In genomic region chr6:163709255-163709654, GRCh38 we compare ENCODE assay signal across 21 cellular contexts.
DNase-seq lines count a peak whose midpoint lies in the region; ATAC-seq, FAIRE-seq and TF ChIP-seq lines count a peak whose summit lies in the region.
"Had no signal": no experiment of that assay in that cellular context is flagged by ENCODE, and none has a peak within 500 bp of the region (broad histone marks: within the 10 kb centered on the region; RNA-seq: fewer than 3 reads in every experiment).

No MANE protein-coding gene starts in this region.

- H4K20me1 ChIP-seq in GM12878 (ENCODE audit: control insufficient read depth, insufficient read depth) = no peaks in the 10 kb centered on the region

- no peak overlapping the region for H3K9ac ChIP-seq in GM12878 (ENCODE audit: control insufficient read depth, insufficient read depth, low read length)

- H2AFZ ChIP-seq in GM12878 (ENCODE audit: control insufficient read depth, low read depth, low read length) = no peak overlapping the region

- in situ Hi-C loops in GM12878 (cut with MboI) = no loop called here

- H3K79me2 ChIP-seq in GM12878 (ENCODE audit: control insufficient read depth, insufficient read depth, low read length) = no peaks in the 10 kb centered on the region

- H3K4me3 ChIP-seq in heart right ventricle (no peak overlapping the region), GM12878 (no peak overlapping the region), lung (no peak overlapping the region), upper lobe of right lung (no peak overlapping the region), foreskin fibroblast (ENCODE audit: low read depth in 1 of 2, low read length in 2 of 2) (no peak overlapping the region), dorsolateral prefrontal cortex (no peak overlapping the region)
- H3K4me3 ChIP-seq: MG63 had no signal

- no peak overlapping the region for H3K4me2 ChIP-seq in GM12878 (ENCODE audit: control insufficient read depth, insufficient read depth)

- CTCF ChIA-PET in GM12878 (lab: Yijun Ruan, JAX) = no interaction called here

- BruUV-seq in GM12878 (replicated peaks; lab: Mats Ljungman, UMichigan) = no TSS peak

- DNase-seq in heart right ventricle (no peak), Right ventricle myocardium inferior (ENCODE audit: missing footprints) (no peak), GM12878 (ENCODE audit: low read depth, low spot score) (no peak), lung (ENCODE audit: low spot score) (no peak), upper lobe of right lung (no peak), foreskin fibroblast (no peak), NCI-H1105 (lab: John Stamatoyannopoulos, UW) (no peak), dorsolateral prefrontal cortex (no peak)
- DNase-seq: DMS 273 treated with DMSO at 0.1 percent for 48 hours, GF-D8, H7, IMR-90, Karpas-422, MG63, NCI-H1092 treated with DMSO at 0.1 percent for 48 hours, NCI-H1694 treated with DMSO at 0.1 percent for 48 hours, NCI-H2107, NCI-H2227 treated with DMSO at 0.1 percent for 48 hours, NCI-H526 had no signal

- no peak for TF ChIP-seq RAD21 in GM12878 (IDR thresholded peaks at IDR 0.05; ENCODE audit: insufficient read depth, low read depth, low read length)

- RAD21 ChIA-PET in GM12878 (lab: Charles Lee; ENCODE audit: unreplicated experiment) = no interaction called here

- POLR2A ChIA-PET in GM12878 (lab: Charles Lee) = no interaction called here

- H3K4me1 ChIP-seq in heart right ventricle = peaks cover 31 to 66% (median 64%) of the 10 kb centered on the region in 9 donors
- H3K4me1 ChIP-seq in GM12878 (ENCODE audit: control insufficient read depth, insufficient read depth, low read length) = peaks cover 82% of the 10 kb centered on the region
- H3K4me1 ChIP-seq in lung (ENCODE audit: control insufficient read depth in 2 of 2, insufficient read depth in 2 of 2, low read length in 2 of 2) = peaks cover 21 to 31% of the 10 kb centered on the region in 2 donors
- peaks cover 62% of the 10 kb centered on the region for H3K4me1 ChIP-seq in upper lobe of right lung

- H3K36me3 ChIP-seq in heart right ventricle (no peaks in the 10 kb centered on the region), GM12878 (ENCODE audit: control insufficient read depth in 2 of 2, insufficient read depth in 2 of 2, low read length in 1 of 2) (no peaks in the 10 kb centered on the region), lung (ENCODE audit: control insufficient read depth in 2 of 2, insufficient read depth in 2 of 2, low read length in 2 of 2) (no peaks in the 10 kb centered on the region), upper lobe of right lung (no peaks in the 10 kb centered on the region)
- H3K36me3 ChIP-seq: MG63 had no signal

- TF ChIP-seq EP300 in GM12878 (IDR thresholded peaks at IDR 0.05; ENCODE audit: borderline replicate concordance in 1 of 2, control insufficient read depth in 1 of 2, low read depth in 2 of 2, low read length in 2 of 2) = no peak

- no peaks in the 10 kb centered on the region for H3K9me3 ChIP-seq in heart right ventricle
- H3K9me3 ChIP-seq in GM12878 (replicated peaks; ENCODE audit: control insufficient read depth, insufficient read depth, low read length) = peaks cover 3% of the 10 kb centered on the region; the same call in 2 of the 3 replicates
- H3K9me3 ChIP-seq in lung (ENCODE audit: control insufficient read depth in 2 of 2, insufficient read depth in 1 of 2, low read length in 1 of 2) = peaks cover 0 to 2% of the 10 kb centered on the region in 2 donors
- H3K9me3 ChIP-seq in upper lobe of right lung = no peaks in the 10 kb centered on the region
- H3K9me3 ChIP-seq: MG63 had no signal

- TF ChIP-seq POLR2A in GM12878 (IDR thresholded peaks at IDR 0.05; ENCODE audit: low read depth, low read length) = no peak

- SMC1A ChIA-PET in GM12878 (lab: Charles Lee; ENCODE audit: uncharacterized antibody, unreplicated experiment) = no interaction called here

- intact Hi-C loops in heart right ventricle (cut with DNase I) (loop anchor here in 4 of 10 donors (5.0 to 10.0 kb wide), 5 partner anchors 122 to 374 kb away; no protein-coding TSS in a partner anchor), Right ventricle myocardium inferior (cut with DNase I) (loop anchor here (5.0 kb wide), 1 partner anchor 122 kb away; no protein-coding TSS in a partner anchor), GM12878 (cut with micrococcal nuclease; ENCODE audit: unreplicated experiment) (loop anchor here (2.0 to 5.0 kb wide), 4 partner anchors 42 to 292 kb away; no protein-coding TSS in a partner anchor), upper lobe of right lung (cut with DNase I) (no loop called here), dorsolateral prefrontal cortex (cut with DNase I) (no loop called here)

- H3K27me3 ChIP-seq in heart right ventricle = no peaks in the 10 kb centered on the region
- no peaks in the 10 kb centered on the region for H3K27me3 ChIP-seq in GM12878 (replicated peaks in 1 of 2; ENCODE audit: control insufficient read depth in 2 of 2, insufficient read depth in 2 of 2, low read length in 1 of 2)
- no peaks in the 10 kb centered on the region for H3K27me3 ChIP-seq in lung (ENCODE audit: control insufficient read depth, insufficient read depth)
- H3K27me3 ChIP-seq in upper lobe of right lung = no peaks in the 10 kb centered on the region
- no peaks in the 10 kb centered on the region for H3K27me3 ChIP-seq in dorsolateral prefrontal cortex
- H3K27me3 ChIP-seq: MG63 had no signal

- ATAC-seq in heart right ventricle (peak in 1 of 8 donors; percentile 3), Right ventricle myocardium inferior (no peak), GM12878 (no peak), lung (ENCODE audit: insufficient read depth, low FRiP score) (no peak), upper lobe of right lung (no peak)

- no peak for TF ChIP-seq CTCF in heart right ventricle (IDR thresholded peaks at IDR 0.05)
- no peak for TF ChIP-seq CTCF in GM12878 (IDR thresholded peaks at IDR 0.05 in 2 of 3, conservative IDR thresholded peaks at IDR 0.05 in 1 of 3; ENCODE audit: control insufficient read depth in 2 of 3, extremely low read depth in 1 of 3, insufficient read depth in 1 of 3, low read depth in 3 of 3, low read length in 3 of 3)
- TF ChIP-seq CTCF in lung (IDR thresholded peaks at IDR 0.05; ENCODE audit: control extremely low read depth, extremely low read depth) = no peak
- TF ChIP-seq CTCF in upper lobe of right lung (IDR thresholded peaks at IDR 0.05) = no peak
- TF ChIP-seq CTCF in foreskin fibroblast (IDR thresholded peaks at IDR 0.05; ENCODE audit: low read depth, low read length) = no peak
- no peak for TF ChIP-seq CTCF in dorsolateral prefrontal cortex (IDR thresholded peaks at IDR 0.05 in 54 of 56, conservative IDR thresholded peaks at IDR 0.05 in 2 of 56; ENCODE audit: low read depth in 1 of 56, partially characterized antibody in 56 of 56)

- H3K27ac ChIP-seq in heart right ventricle (peak overlapping the region; percentile 15 to 88 (median 80)), GM12878 (ENCODE audit: control insufficient read depth, insufficient read depth) (peak overlapping the region; percentile 68; the same call in 1 of the 2 replicates), lung (ENCODE audit: low read depth in 1 of 2, low read length in 1 of 2) (peak overlapping the region; percentile 55 to 58), upper lobe of right lung (peak overlapping the region; percentile 70), dorsolateral prefrontal cortex (peak overlapping the region in 6 of 59 donors; percentile 16 to 75 (median 25))
- H3K27ac ChIP-seq: C4-2B had no signal

- no peak for FAIRE-seq in GM12878 (lab: Jason Lieb, UNC)
- FAIRE-seq: A204.1 had no signal

- 62 to 73% methylated on average over 6 of the region's 6 CpGs for WGBS in heart right ventricle, 2 donors
- 78% methylated on average over 6 of the region's 6 CpGs for WGBS in GM12878 (ENCODE audit: insufficient coverage, insufficient replicate concordance, low lambda C conversion rate, missing lambda C conversion rate)
- WGBS in lung, 2 donors = 62 to 71% methylated on average over 6 of the region's 6 CpGs

TF ChIP-seq in GM12878, 131 proteins besides CTCF, POLR2A, EP300 and RAD21:
- TF ChIP-seq SREBF1 (IDR thresholded peaks at IDR 0.05; ENCODE audit: low read length) = no peak
- no peak for TF ChIP-seq EGR1 (IDR thresholded peaks at IDR 0.05; ENCODE audit: borderline replicate concordance in 1 of 2, low read depth in 2 of 2, low read length in 2 of 2)
- no peak for TF ChIP-seq JUNB (IDR thresholded peaks at IDR 0.05)
- TF ChIP-seq ASH2L (IDR thresholded peaks at IDR 0.05; ENCODE audit: borderline replicate concordance, low read depth) = no peak
- TF ChIP-seq HDGF (IDR thresholded peaks at IDR 0.05) = no peak
- TF ChIP-seq SMARCA5 (IDR thresholded peaks at IDR 0.05) = no peak
- TF ChIP-seq YY1 (IDR thresholded peaks at IDR 0.05; ENCODE audit: low read depth, low read length) = no peak
- TF ChIP-seq MEF2A (IDR thresholded peaks at IDR 0.05; ENCODE audit: insufficient read depth, low read depth, low read length) = no peak
- TF ChIP-seq ZNF687 (IDR thresholded peaks at IDR 0.05) = no peak

Comparison
In these comparisons a context has a peak if more than half of its experiments do, and no peak if none do; other contexts are left out.
1. intact Hi-C loops: an anchor here in Right ventricle myocardium inferior (5.0 kb wide) and GM12878 (2.0 to 5.0 kb wide); none called in upper lobe of right lung and dorsolateral prefrontal cortex.